In the genomic region with DNA sequence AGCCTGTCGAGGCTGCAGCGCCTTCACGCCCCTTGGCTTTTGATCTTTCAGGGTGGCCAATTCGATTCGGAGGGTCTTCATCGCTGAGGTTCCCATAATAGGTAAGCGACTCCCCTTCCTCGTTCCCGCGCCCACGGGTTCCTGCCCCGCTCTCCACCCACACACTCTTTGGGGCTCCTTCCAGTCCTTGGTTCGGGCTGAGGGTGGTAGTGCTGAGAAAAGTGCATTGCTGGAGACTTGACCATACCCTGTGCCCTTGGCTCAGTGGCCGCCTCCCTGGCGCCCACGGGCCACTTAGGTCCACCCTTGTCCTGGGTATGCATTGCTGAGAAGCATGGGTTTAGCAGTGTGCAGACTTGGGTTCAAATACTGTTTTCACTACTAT, we compare ENCODE assay signal across 8 cellular contexts. TPM values are rescaled to one million over a fixed set of nuclear protein-coding genes. Genes with fewer than 3 reads are reported as not detected.
DNase-seq lines count a peak whose midpoint lies in the region; ATAC-seq and TF ChIP-seq lines count a peak whose summit lies in the region.

No MANE protein-coding gene starts in this region.

- DNase-seq in activated CD4-positive, alpha-beta T cell treated with anti-CD3 and anti-CD28 coated beads, Interleukin-2, amount 10 ng/mL, durations not matched to agents 24 days and 14 days: no peak
- DNase-seq in activated CD4-positive, alpha-beta T cell treated with anti-CD3 and anti-CD28 coated beads for 4 hours: no peak
- peak in 1 of 2 donors; percentile 19 for DNase-seq in cardiac muscle cell (ENCODE audit: low read depth in 1 of 2, low spot score in 1 of 2)
- no peak for DNase-seq in skeletal muscle cell (ENCODE audit: low read depth)
- DNase-seq in NCI-H748 (lab: John Stamatoyannopoulos, UW; ENCODE audit: unreplicated experiment): no peak
- DNase-seq in HCEC 1CT: no peak

- H3K27ac ChIP-seq in VCaP (peak overlapping the region; percentile 74; the same call in 1 of the 2 replicates), cardiac muscle cell (peak overlapping the region; percentile 80)

- no peak for TF ChIP-seq CTCF in VCaP (conservative IDR thresholded peaks at IDR 0.05)
- TF ChIP-seq CTCF in cardiac muscle cell (IDR thresholded peaks at IDR 0.05; ENCODE audit: low read depth, low read length): no peak

- no peak for ATAC-seq in GM21737 (IDR thresholded peaks at IDR 0.05; ENCODE audit: unreplicated experiment)

- no peaks in the 10 kb centered on the region for H3K9me3 ChIP-seq in cardiac muscle cell (ENCODE audit: low read depth)

- no peaks in the 10 kb centered on the region for H3K4me1 ChIP-seq in cardiac muscle cell (ENCODE audit: low read depth)

- H3K27me3 ChIP-seq in cardiac muscle cell: no peaks in the 10 kb centered on the region

- peaks cover 48% of the 10 kb centered on the region for H3K36me3 Mint-ChIP-seq in activated CD4-positive, alpha-beta T cell treated with anti-CD3 and anti-CD28 coated beads, Interleukin-2, amount 10 ng/mL, durations not matched to agents 24 days and 14 days (ENCODE audit: low read depth)

- no peaks in the 10 kb centered on the region for H3K9me3 Mint-ChIP-seq in activated CD4-positive, alpha-beta T cell treated with anti-CD3 and anti-CD28 coated beads, Interleukin-2, amount 10 ng/mL, durations not matched to agents 24 days and 14 days

- peaks cover 27% of the 10 kb centered on the region for H3K4me1 Mint-ChIP-seq in activated CD4-positive, alpha-beta T cell treated with anti-CD3 and anti-CD28 coated beads, Interleukin-2, amount 10 ng/mL, durations not matched to agents 24 days and 14 days

- H3K4me3 Mint-ChIP-seq in activated CD4-positive, alpha-beta T cell treated with anti-CD3 and anti-CD28 coated beads, Interleukin-2, amount 10 ng/mL, durations not matched to agents 24 days and 14 days: peak overlapping the region; percentile 96

- H3K36me3 ChIP-seq in cardiac muscle cell: peaks cover 72% of the 10 kb centered on the region

- intact Hi-C loops in activated CD4-positive, alpha-beta T cell treated with anti-CD3 and anti-CD28 coated beads, Interleukin-2, amount 10 ng/mL, durations not matched to agents 24 days and 14 days (cut with micrococcal nuclease): loop anchor here (1.0 to 2.0 kb wide), 4 partner anchors 12 to 163 kb away; a partner anchor contains a TSS

- peak overlapping the region; percentile 100 for H3K27ac Mint-ChIP-seq in activated CD4-positive, alpha-beta T cell treated with anti-CD3 and anti-CD28 coated beads, Interleukin-2, amount 10 ng/mL, durations not matched to agents 24 days and 14 days

- no peaks in the 10 kb centered on the region for H3K27me3 Mint-ChIP-seq in activated CD4-positive, alpha-beta T cell treated with anti-CD3 and anti-CD28 coated beads, Interleukin-2, amount 10 ng/mL, durations not matched to agents 24 days and 14 days

- H3K4me3 ChIP-seq in cardiac muscle cell (peak overlapping the region; percentile 84), skeletal muscle cell (ENCODE audit: low read depth, low read length) (peak overlapping the region; percentile 68)

RNA-seq across cellular contexts. Expression of a gene that starts 0.5 kb away (rescaled TPM):
- total RNA-seq in activated CD4-positive, alpha-beta T cell treated with anti-CD3 and anti-CD28 coated beads, Interleukin-2, amount 10 ng/mL, durations not matched to agents 24 days and 14 days: 88.5 and 90.7 TPM in 2 replicates
- 126 and 164 TPM in 2 replicates for total RNA-seq in cardiac muscle cell
- polyA plus RNA-seq in cardiac muscle cell: 80.0 and 83.5 TPM in 2 replicates

RNA-seq across cellular contexts. Expression of a gene that starts 15.7 kb away (rescaled TPM):
- total RNA-seq in activated CD4-positive, alpha-beta T cell treated with anti-CD3 and anti-CD28 coated beads, Interleukin-2, amount 10 ng/mL, durations not matched to agents 24 days and 14 days: 55.2 and 56.7 TPM in 2 replicates
- total RNA-seq in cardiac muscle cell: 111 and 115 TPM in 2 replicates
- 147 and 152 TPM in 2 replicates for polyA plus RNA-seq in cardiac muscle cell

RNA-seq across cellular contexts. Expression of a gene that starts 15.8 kb away (rescaled TPM):
- 85.4 TPM in 2 replicates for total RNA-seq in activated CD4-positive, alpha-beta T cell treated with anti-CD3 and anti-CD28 coated beads, Interleukin-2, amount 10 ng/mL, durations not matched to agents 24 days and 14 days
- 65.5 and 74.2 TPM in 2 replicates for total RNA-seq in cardiac muscle cell
- polyA plus RNA-seq in cardiac muscle cell: 139 and 156 TPM in 2 replicates

RNA-seq across cellular contexts. Expression of a gene that starts 23.3 kb away (rescaled TPM):
- 4.2 and 4.3 TPM in 2 replicates for total RNA-seq in activated CD4-positive, alpha-beta T cell treated with anti-CD3 and anti-CD28 coated beads, Interleukin-2, amount 10 ng/mL, durations not matched to agents 24 days and 14 days
- total RNA-seq in cardiac muscle cell: 1,502 and 2,409 TPM in 2 replicates
- polyA plus RNA-seq in cardiac muscle cell: 1,563 and 2,826 TPM in 2 replicates

RNA-seq across cellular contexts. Expression of a gene that starts 58.4 kb away (rescaled TPM):
- 0.66 TPM in 1 of 2 replicates, not detected in the other for total RNA-seq in activated CD4-positive, alpha-beta T cell treated with anti-CD3 and anti-CD28 coated beads, Interleukin-2, amount 10 ng/mL, durations not matched to agents 24 days and 14 days
- not detected in 2 replicates for total RNA-seq in cardiac muscle cell
- not detected in 2 replicates for polyA plus RNA-seq in cardiac muscle cell
